In the genomic region with DNA sequence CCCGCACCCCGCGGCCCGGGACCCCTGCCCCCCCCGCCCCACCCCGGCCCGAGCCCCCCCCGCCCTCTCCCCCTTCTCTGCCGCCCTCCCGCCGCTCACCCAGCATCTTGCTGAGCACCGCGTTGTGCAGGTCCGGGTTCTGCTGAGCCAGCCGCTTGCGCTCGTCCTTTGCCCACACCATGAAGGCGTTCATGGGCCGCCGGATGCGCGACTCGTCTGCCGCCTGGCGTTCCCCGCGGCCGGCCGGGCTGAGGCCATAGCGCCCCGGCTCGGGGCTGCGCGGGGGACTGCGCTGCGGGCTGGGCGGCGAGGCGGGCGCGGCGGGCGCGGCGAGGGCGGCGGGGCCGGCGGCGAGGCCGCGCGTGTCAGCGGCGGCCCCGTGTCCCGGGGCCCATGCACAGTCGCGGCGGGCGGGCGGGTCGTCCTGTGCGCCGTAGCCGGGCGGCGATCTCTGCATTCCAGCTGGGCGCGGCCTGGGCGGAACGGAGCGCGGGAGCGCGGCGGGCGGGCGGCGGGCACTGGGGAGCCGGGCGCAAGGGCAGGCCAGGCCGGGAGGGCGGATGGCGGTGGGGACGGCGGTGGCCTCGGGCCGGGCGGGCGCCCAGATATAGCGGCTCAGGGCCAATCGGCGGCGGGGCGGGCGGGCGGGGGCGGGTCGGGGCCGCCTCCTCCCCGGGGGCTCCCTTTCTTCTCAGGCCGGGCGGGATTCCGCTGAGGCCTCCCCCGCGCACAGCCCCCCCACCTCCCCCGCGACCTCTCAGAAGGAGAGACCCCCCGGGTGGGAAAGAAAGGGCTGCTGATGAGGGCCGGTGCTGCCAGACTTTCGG, we compare ENCODE assay signal across 1 cellular context.
TF ChIP-seq lines count a peak whose summit lies in the region.

A gene (minus strand): TSS at position 580 of the 827 bp plus-strand sequence. CDS start 123 bp downstream, at position 457.

TF ChIP-seq in K562, 482 proteins besides CTCF, POLR2A, EP300 and RAD21 (continued from another document):
- TF ChIP-seq, protein P1, sequence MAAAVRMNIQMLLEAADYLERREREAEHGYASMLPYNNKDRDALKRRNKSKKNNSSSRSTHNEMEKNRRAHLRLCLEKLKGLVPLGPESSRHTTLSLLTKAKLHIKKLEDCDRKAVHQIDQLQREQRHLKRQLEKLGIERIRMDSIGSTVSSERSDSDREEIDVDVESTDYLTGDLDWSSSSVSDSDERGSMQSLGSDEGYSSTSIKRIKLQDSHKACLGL (CRISPR knock-in tag; IDR thresholded peaks at IDR 0.05; ENCODE audit: borderline replicate concordance, poor library complexity, severe bottlenecking) = no peak
- TF ChIP-seq, protein P2, sequence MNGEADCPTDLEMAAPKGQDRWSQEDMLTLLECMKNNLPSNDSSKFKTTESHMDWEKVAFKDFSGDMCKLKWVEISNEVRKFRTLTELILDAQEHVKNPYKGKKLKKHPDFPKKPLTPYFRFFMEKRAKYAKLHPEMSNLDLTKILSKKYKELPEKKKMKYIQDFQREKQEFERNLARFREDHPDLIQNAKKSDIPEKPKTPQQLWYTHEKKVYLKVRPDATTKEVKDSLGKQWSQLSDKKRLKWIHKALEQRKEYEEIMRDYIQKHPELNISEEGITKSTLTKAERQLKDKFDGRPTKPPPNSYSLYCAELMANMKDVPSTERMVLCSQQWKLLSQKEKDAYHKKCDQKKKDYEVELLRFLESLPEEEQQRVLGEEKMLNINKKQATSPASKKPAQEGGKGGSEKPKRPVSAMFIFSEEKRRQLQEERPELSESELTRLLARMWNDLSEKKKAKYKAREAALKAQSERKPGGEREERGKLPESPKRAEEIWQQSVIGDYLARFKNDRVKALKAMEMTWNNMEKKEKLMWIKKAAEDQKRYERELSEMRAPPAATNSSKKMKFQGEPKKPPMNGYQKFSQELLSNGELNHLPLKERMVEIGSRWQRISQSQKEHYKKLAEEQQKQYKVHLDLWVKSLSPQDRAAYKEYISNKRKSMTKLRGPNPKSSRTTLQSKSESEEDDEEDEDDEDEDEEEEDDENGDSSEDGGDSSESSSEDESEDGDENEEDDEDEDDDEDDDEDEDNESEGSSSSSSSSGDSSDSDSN (IDR thresholded peaks at IDR 0.05; ENCODE audit: borderline replicate concordance in 1 of 2, low read depth in 2 of 2, low read length in 2 of 2) = peak; percentile 68 to 92
- no peak for TF ChIP-seq NCOA1 (IDR thresholded peaks at IDR 0.05; ENCODE audit: low read depth)
- TF ChIP-seq, protein P3, sequence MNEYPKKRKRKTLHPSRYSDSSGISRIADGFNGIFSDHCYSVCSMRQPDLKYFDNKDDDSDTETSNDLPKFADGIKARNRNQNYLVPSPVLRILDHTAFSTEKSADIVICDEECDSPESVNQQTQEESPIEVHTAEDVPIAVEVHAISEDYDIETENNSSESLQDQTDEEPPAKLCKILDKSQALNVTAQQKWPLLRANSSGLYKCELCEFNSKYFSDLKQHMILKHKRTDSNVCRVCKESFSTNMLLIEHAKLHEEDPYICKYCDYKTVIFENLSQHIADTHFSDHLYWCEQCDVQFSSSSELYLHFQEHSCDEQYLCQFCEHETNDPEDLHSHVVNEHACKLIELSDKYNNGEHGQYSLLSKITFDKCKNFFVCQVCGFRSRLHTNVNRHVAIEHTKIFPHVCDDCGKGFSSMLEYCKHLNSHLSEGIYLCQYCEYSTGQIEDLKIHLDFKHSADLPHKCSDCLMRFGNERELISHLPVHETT (CRISPR knock-in tag; conservative IDR thresholded peaks at IDR 0.05 in 1 of 2, IDR thresholded peaks at IDR 0.05 in 1 of 2) = 0 out of 4 replicates have a peak, but pooled peaks of 1 of the 2 experiments have one; percentile 14
- peak in 1 of 2 experiments; percentile 64; a peak in 1 of 4 replicates for TF ChIP-seq SIN3A (IDR thresholded peaks at IDR 0.05; ENCODE audit: borderline replicate concordance in 2 of 2, control insufficient read depth in 1 of 2, low read depth in 2 of 2, low read length in 2 of 2)
- peak; percentile 69 for TF ChIP-seq CHD1 (IDR thresholded peaks at IDR 0.05; ENCODE audit: low read length)
- peak; percentile 62 for TF ChIP-seq TBP (optimal IDR thresholded peaks at IDR 0.05; ENCODE audit: low read depth, low read length)
- TF ChIP-seq, protein P4, sequence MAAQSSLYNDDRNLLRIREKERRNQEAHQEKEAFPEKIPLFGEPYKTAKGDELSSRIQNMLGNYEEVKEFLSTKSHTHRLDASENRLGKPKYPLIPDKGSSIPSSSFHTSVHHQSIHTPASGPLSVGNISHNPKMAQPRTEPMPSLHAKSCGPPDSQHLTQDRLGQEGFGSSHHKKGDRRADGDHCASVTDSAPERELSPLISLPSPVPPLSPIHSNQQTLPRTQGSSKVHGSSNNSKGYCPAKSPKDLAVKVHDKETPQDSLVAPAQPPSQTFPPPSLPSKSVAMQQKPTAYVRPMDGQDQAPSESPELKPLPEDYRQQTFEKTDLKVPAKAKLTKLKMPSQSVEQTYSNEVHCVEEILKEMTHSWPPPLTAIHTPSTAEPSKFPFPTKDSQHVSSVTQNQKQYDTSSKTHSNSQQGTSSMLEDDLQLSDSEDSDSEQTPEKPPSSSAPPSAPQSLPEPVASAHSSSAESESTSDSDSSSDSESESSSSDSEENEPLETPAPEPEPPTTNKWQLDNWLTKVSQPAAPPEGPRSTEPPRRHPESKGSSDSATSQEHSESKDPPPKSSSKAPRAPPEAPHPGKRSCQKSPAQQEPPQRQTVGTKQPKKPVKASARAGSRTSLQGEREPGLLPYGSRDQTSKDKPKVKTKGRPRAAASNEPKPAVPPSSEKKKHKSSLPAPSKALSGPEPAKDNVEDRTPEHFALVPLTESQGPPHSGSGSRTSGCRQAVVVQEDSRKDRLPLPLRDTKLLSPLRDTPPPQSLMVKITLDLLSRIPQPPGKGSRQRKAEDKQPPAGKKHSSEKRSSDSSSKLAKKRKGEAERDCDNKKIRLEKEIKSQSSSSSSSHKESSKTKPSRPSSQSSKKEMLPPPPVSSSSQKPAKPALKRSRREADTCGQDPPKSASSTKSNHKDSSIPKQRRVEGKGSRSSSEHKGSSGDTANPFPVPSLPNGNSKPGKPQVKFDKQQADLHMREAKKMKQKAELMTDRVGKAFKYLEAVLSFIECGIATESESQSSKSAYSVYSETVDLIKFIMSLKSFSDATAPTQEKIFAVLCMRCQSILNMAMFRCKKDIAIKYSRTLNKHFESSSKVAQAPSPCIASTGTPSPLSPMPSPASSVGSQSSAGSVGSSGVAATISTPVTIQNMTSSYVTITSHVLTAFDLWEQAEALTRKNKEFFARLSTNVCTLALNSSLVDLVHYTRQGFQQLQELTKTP (IDR thresholded peaks at IDR 0.05; ENCODE audit: low read depth in 1 of 2, partially characterized antibody in 2 of 2) = no peak
- no peak for TF ChIP-seq ESRRB (CRISPR knock-in tag; IDR thresholded peaks at IDR 0.05; ENCODE audit: borderline replicate concordance)
- TF ChIP-seq ETS2 (tag; IDR thresholded peaks at IDR 0.05; ENCODE audit: borderline replicate concordance, poor library complexity, severe bottlenecking) = no peak
- TF ChIP-seq KLF10 (CRISPR knock-in tag; IDR thresholded peaks at IDR 0.05) = no peak
- TF ChIP-seq PHF8 (IDR thresholded peaks at IDR 0.05; ENCODE audit: borderline replicate concordance, low read length) = peak; percentile 32; the same call in 1 of the 2 replicates
- TF ChIP-seq, protein P5, sequence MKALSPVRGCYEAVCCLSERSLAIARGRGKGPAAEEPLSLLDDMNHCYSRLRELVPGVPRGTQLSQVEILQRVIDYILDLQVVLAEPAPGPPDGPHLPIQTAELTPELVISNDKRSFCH (CRISPR knock-in tag; IDR thresholded peaks at IDR 0.05) = no peak
- TF ChIP-seq, protein P5 (tag; IDR thresholded peaks at IDR 0.05) = no peak
- TF ChIP-seq PYGO2 (tag; IDR thresholded peaks at IDR 0.05) = no peak
- TF ChIP-seq HNRNPL (IDR thresholded peaks at IDR 0.05; ENCODE audit: low read depth, low read length) = peak; percentile 84
- no peak for TF ChIP-seq HSF4 (CRISPR knock-in tag; IDR thresholded peaks at IDR 0.05; ENCODE audit: borderline replicate concordance)
- TF ChIP-seq ZBTB7A (IDR thresholded peaks at IDR 0.05; ENCODE audit: borderline replicate concordance, control insufficient read depth, low read depth, low read length) = peak; percentile 71; the same call in 1 of the 2 replicates
- no peak for TF ChIP-seq KLF1 (tag; IDR thresholded peaks at IDR 0.05)
- TF ChIP-seq, protein P6, sequence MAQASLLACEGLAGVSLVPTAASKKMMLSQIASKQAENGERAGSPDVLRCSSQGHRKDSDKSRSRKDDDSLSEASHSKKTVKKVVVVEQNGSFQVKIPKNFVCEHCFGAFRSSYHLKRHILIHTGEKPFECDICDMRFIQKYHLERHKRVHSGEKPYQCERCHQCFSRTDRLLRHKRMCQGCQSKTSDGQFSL (CRISPR knock-in tag; IDR thresholded peaks at IDR 0.05) = 0 out of 2 replicates have a peak, but pooled peaks have one; percentile 41
- TF ChIP-seq, protein P6 (tag; IDR thresholded peaks at IDR 0.05) = no peak
- 0 out of 2 replicates have a peak, but pooled peaks have one; percentile 36 for TF ChIP-seq MTA1 (IDR thresholded peaks at IDR 0.05; ENCODE audit: borderline replicate concordance)
- TF ChIP-seq SAFB (IDR thresholded peaks at IDR 0.05; ENCODE audit: borderline replicate concordance, low read depth, low read length) = 0 out of 2 replicates have a peak, but pooled peaks have one; percentile 55
- TF ChIP-seq POLR2G (IDR thresholded peaks at IDR 0.05; ENCODE audit: low read depth, low read length) = peak; percentile 83
- TF ChIP-seq, protein P7, sequence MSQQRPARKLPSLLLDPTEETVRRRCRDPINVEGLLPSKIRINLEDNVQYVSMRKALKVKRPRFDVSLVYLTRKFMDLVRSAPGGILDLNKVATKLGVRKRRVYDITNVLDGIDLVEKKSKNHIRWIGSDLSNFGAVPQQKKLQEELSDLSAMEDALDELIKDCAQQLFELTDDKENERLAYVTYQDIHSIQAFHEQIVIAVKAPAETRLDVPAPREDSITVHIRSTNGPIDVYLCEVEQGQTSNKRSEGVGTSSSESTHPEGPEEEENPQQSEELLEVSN (IDR thresholded peaks at IDR 0.05; ENCODE audit: borderline replicate concordance in 1 of 2, extremely low read depth in 1 of 2, insufficient read depth in 1 of 2, insufficient read length in 1 of 2, low read depth in 1 of 2, low read length in 1 of 2, poor library complexity in 1 of 2, severe bottlenecking in 1 of 2) = peak in 1 of 2 experiments; percentile 45
- TF ChIP-seq, protein P8, sequence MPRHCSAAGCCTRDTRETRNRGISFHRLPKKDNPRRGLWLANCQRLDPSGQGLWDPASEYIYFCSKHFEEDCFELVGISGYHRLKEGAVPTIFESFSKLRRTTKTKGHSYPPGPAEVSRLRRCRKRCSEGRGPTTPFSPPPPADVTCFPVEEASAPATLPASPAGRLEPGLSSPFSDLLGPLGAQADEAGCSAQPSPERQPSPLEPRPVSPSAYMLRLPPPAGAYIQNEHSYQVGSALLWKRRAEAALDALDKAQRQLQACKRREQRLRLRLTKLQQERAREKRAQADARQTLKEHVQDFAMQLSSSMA (CRISPR knock-in tag; IDR thresholded peaks at IDR 0.05) = no peak
- TF ChIP-seq, protein P9, sequence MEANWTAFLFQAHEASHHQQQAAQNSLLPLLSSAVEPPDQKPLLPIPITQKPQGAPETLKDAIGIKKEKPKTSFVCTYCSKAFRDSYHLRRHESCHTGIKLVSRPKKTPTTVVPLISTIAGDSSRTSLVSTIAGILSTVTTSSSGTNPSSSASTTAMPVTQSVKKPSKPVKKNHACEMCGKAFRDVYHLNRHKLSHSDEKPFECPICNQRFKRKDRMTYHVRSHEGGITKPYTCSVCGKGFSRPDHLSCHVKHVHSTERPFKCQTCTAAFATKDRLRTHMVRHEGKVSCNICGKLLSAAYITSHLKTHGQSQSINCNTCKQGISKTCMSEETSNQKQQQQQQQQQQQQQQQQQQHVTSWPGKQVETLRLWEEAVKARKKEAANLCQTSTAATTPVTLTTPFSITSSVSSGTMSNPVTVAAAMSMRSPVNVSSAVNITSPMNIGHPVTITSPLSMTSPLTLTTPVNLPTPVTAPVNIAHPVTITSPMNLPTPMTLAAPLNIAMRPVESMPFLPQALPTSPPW (CRISPR knock-in tag; IDR thresholded peaks at IDR 0.05) = peak; percentile 80
- TF ChIP-seq, protein P10, sequence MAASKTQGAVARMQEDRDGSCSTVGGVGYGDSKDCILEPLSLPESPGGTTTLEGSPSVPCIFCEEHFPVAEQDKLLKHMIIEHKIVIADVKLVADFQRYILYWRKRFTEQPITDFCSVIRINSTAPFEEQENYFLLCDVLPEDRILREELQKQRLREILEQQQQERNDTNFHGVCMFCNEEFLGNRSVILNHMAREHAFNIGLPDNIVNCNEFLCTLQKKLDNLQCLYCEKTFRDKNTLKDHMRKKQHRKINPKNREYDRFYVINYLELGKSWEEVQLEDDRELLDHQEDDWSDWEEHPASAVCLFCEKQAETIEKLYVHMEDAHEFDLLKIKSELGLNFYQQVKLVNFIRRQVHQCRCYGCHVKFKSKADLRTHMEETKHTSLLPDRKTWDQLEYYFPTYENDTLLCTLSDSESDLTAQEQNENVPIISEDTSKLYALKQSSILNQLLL (CRISPR knock-in tag; IDR thresholded peaks at IDR 0.05; ENCODE audit: borderline replicate concordance) = no peak
- peak; percentile 52; the same call in 1 of the 2 replicates for TF ChIP-seq GATAD2B (IDR thresholded peaks at IDR 0.05; ENCODE audit: borderline replicate concordance)
- TF ChIP-seq, protein P11, sequence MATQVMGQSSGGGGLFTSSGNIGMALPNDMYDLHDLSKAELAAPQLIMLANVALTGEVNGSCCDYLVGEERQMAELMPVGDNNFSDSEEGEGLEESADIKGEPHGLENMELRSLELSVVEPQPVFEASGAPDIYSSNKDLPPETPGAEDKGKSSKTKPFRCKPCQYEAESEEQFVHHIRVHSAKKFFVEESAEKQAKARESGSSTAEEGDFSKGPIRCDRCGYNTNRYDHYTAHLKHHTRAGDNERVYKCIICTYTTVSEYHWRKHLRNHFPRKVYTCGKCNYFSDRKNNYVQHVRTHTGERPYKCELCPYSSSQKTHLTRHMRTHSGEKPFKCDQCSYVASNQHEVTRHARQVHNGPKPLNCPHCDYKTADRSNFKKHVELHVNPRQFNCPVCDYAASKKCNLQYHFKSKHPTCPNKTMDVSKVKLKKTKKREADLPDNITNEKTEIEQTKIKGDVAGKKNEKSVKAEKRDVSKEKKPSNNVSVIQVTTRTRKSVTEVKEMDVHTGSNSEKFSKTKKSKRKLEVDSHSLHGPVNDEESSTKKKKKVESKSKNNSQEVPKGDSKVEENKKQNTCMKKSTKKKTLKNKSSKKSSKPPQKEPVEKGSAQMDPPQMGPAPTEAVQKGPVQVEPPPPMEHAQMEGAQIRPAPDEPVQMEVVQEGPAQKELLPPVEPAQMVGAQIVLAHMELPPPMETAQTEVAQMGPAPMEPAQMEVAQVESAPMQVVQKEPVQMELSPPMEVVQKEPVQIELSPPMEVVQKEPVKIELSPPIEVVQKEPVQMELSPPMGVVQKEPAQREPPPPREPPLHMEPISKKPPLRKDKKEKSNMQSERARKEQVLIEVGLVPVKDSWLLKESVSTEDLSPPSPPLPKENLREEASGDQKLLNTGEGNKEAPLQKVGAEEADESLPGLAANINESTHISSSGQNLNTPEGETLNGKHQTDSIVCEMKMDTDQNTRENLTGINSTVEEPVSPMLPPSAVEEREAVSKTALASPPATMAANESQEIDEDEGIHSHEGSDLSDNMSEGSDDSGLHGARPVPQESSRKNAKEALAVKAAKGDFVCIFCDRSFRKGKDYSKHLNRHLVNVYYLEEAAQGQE (CRISPR knock-in tag; IDR thresholded peaks at IDR 0.05; ENCODE audit: low read depth) = no peak
- TF ChIP-seq ARNT (IDR thresholded peaks at IDR 0.05) = no peak
- no peak for TF ChIP-seq BCL6 (CRISPR knock-in tag; IDR thresholded peaks at IDR 0.05)
- TF ChIP-seq STAT5A (IDR thresholded peaks at IDR 0.05; ENCODE audit: borderline replicate concordance, low read length) = no peak
- 0 out of 2 replicates have a peak, but pooled peaks have one; percentile 23 for TF ChIP-seq ZNF197 (CRISPR knock-in tag; IDR thresholded peaks at IDR 0.05; ENCODE audit: low read depth)
- TF ChIP-seq NFRKB (IDR thresholded peaks at IDR 0.05; ENCODE audit: low read depth) = no peak
